In genomic region chr13:30676672-30677071, GRCh38 we compare ENCODE assay signal across 12 cellular contexts.
DNase-seq lines count a peak whose midpoint lies in the region; ATAC-seq and TF ChIP-seq lines count a peak whose summit lies in the region.
"Had no signal": no experiment of that assay in that cellular context is flagged by ENCODE, and none has a peak within 500 bp of the region (broad histone marks: within the 10 kb centered on the region; RNA-seq: fewer than 3 reads in every experiment).

No MANE protein-coding gene starts in this region.

- in situ Hi-C loops in ACHN (cut with HindIII; ENCODE audit: low pct_ligation_motif_present, low pct_unique_long_range_greater_than_20kb, low sequenced_read_pairs), result no loop called here

- no peak for ATAC-seq in GM21717 (IDR thresholded peaks at IDR 0.05; ENCODE audit: unreplicated experiment)
- ATAC-seq: psoas muscle had no signal

- DNase-seq in ACHN (peak; percentile 42), RKO (ENCODE audit: low spot score) (peak; percentile 37), hepatic stellate cell (ENCODE audit: low spot score) (peak; percentile 38), COR-L47 (lab: John Stamatoyannopoulos, UW) (no peak), T-helper 2 cell (no peak), NCI-H1694 (lab: John Stamatoyannopoulos, UW) (no peak)
- DNase-seq: effector CD4-positive, alpha-beta T cell; kidney; NCI-H2029; psoas muscle had no signal

- peak; percentile 6 for TF ChIP-seq CTCF in GM12873 (IDR thresholded peaks at IDR 0.05; ENCODE audit: insufficient read depth, low read depth, low read length, missing control alignments)

Comparison
In these comparisons a context has a peak if more than half of its experiments do, and no peak if none do; other contexts are left out.
1. DNase-seq: peak in ACHN (single experiment), RKO (single experiment) and hepatic stellate cell (single experiment); none in COR-L47 (single experiment), T-helper 2 cell (0 of 5) and NCI-H1694 (single experiment).